In the genomic region with DNA sequence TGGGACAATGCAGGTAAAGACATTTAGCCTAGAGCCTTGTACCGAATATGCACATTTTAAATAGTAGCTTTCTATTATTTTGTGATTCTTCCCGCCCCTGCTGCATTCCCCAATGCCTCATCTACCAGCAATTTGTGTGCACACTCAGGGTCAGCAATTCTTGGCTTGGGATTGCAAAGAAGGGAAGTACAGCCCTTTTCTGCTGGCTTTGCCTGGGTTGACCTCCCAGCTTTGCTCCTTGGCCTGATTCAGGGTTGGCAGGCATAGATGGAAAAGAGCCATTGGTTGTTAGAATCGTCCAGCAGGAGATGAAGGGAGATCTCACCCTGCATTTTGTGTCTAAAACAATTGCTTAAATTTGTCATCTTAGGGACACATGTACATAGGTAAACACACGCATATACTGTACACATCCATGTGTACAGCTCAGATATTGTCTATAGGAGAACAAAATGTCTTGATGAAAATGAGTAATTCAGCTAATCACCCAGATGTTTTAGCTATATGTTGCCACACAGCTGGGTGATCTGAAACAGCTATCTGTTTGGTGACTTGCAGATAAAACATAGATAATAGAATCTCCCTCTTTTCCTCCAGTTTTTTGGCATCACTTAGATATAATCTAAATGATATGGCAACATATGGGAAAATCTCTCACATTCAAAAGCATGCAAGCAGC, we compare ENCODE assay signal across 8 cellular contexts.
A peak's percentile ranks its signal among the peaks of the same experiment; 100 is the strongest.
DNase-seq lines count a peak whose midpoint lies in the region; ATAC-seq and TF ChIP-seq lines count a peak whose summit lies in the region.

No MANE protein-coding gene starts in this region.

- H3K4me1 ChIP-seq in liver (ENCODE audit: control insufficient read depth in 4 of 4, insufficient read depth in 4 of 4, low read length in 3 of 4) (peaks cover 0 to 13% (median 4%) of the 10 kb centered on the region in 4 donors), thymus (ENCODE audit: control insufficient read depth, insufficient read depth, low read length) (peaks cover 17% of the 10 kb centered on the region), Karpas-422 (ENCODE audit: low read length) (no peaks in the 10 kb centered on the region)

- peaks cover 27% of the 10 kb centered on the region for H3K4me1 Mint-ChIP-seq in activated naive CD4-positive, alpha-beta T cell treated with anti-CD3 and anti-CD28 coated beads for 36 hours (ENCODE audit: low read depth)

- H3K4me3 ChIP-seq in astrocyte of the spinal cord (ENCODE audit: low read depth, low read length) (no peak overlapping the region), liver (ENCODE audit: low read depth in 1 of 3, low read length in 3 of 3) (no peak overlapping the region), thymus (ENCODE audit: low read length) (no peak overlapping the region), Karpas-422 (ENCODE audit: low read length) (no peak overlapping the region)

- TF ChIP-seq CTCF in astrocyte of the spinal cord (IDR thresholded peaks at IDR 0.05; ENCODE audit: low read depth, low read length), result no peak
- no peak for TF ChIP-seq CTCF in liver (IDR thresholded peaks at IDR 0.05; ENCODE audit: low read depth, low read length, missing input control)

- H3K27me3 Mint-ChIP-seq in activated naive CD4-positive, alpha-beta T cell treated with anti-CD3 and anti-CD28 coated beads for 36 hours (ENCODE audit: low read depth), result no peaks in the 10 kb centered on the region

- WGBS in liver, result 62% methylated on average over 4 of the region's 4 CpGs
- 92% methylated on average over 4 of the region's 4 CpGs for WGBS in thymus

- H3K4me3 Mint-ChIP-seq in activated naive CD4-positive, alpha-beta T cell treated with anti-CD3 and anti-CD28 coated beads for 36 hours, result peak overlapping the region; percentile 4

- no peak overlapping the region for H2AFZ ChIP-seq in Karpas-422 (ENCODE audit: low read length)

- intact Hi-C loops in activated naive CD4-positive, alpha-beta T cell treated with anti-CD3 and anti-CD28 coated beads for 36 hours (cut with micrococcal nuclease), result loop anchor here (5.0 kb wide), 2 partner anchors 336 to 459 kb away; no protein-coding TSS in a partner anchor

- H3K9me3 ChIP-seq in liver (ENCODE audit: control insufficient read depth in 4 of 4, low read length in 3 of 4) (no peaks in the 10 kb centered on the region), thymus (ENCODE audit: control insufficient read depth) (no peaks in the 10 kb centered on the region), Karpas-422 (ENCODE audit: low read length) (no peaks in the 10 kb centered on the region)

- DNase-seq in activated naive CD4-positive, alpha-beta T cell treated with anti-CD3 and anti-CD28 coated beads for 36 hours, result no peak
- DNase-seq in activated naive CD4-positive, alpha-beta T cell (lab: John Stamatoyannopoulos, UW), result no peak
- DNase-seq in astrocyte of the spinal cord (ENCODE audit: low read depth, low spot score), result peak; percentile 64
- no peak for DNase-seq in Karpas-422
- DNase-seq in stimulated activated CD4-positive, alpha-beta T cell treated with anti-CD3 and anti-CD28 coated beads, Interleukin-12 subunit alpha, Interleukin-12 subunit beta, amount 100 ng/mL, for 4 hours, result no peak

- no peaks in the 10 kb centered on the region for H3K27me3 ChIP-seq in liver (ENCODE audit: control insufficient read depth in 4 of 4, insufficient read depth in 4 of 4, low read length in 3 of 4)
- no peaks in the 10 kb centered on the region for H3K27me3 ChIP-seq in thymus (ENCODE audit: control insufficient read depth, insufficient read depth)
- H3K27me3 ChIP-seq in Karpas-422 (ENCODE audit: low read length), result no peaks in the 10 kb centered on the region

- H3K27ac Mint-ChIP-seq in activated naive CD4-positive, alpha-beta T cell treated with anti-CD3 and anti-CD28 coated beads for 36 hours, result no peak overlapping the region

- H3K4me2 ChIP-seq in Karpas-422 (ENCODE audit: low read depth, low read length, poor library complexity, severe bottlenecking), result no peak overlapping the region

- H3K36me3 ChIP-seq in liver (ENCODE audit: control insufficient read depth in 4 of 4, insufficient read depth in 3 of 4, low read depth in 1 of 4, low read length in 3 of 4), result no peaks in the 10 kb centered on the region
- no peaks in the 10 kb centered on the region for H3K36me3 ChIP-seq in thymus (ENCODE audit: control insufficient read depth, insufficient read depth)
- no peaks in the 10 kb centered on the region for H3K36me3 ChIP-seq in Karpas-422 (ENCODE audit: insufficient read depth, low read length)

- H3K79me2 ChIP-seq in Karpas-422 (ENCODE audit: low read length), result no peaks in the 10 kb centered on the region

- H3K9ac ChIP-seq in liver (ENCODE audit: low read depth in 1 of 2, low read length in 2 of 2) (no peak overlapping the region), Karpas-422 (ENCODE audit: low read length) (no peak overlapping the region)

- in situ Hi-C loops in astrocyte of the spinal cord (cut with HindIII; ENCODE audit: low sequenced_read_pairs), result no loop called here

- CTCF ChIA-PET in activated naive CD4-positive, alpha-beta T cell treated with anti-CD3 and anti-CD28 coated beads for 36 hours (lab: Charles Lee), result interaction anchor here (0.6 to 1.0 kb wide), 4 partner anchors 9 to 121 kb away, joined by 3 to 4 read pairs (median 3); no protein-coding TSS in a partner anchor

- no peaks in the 10 kb centered on the region for H3K9me2 ChIP-seq in Karpas-422 (replicated peaks; ENCODE audit: insufficient read depth, low read length)

- H3K36me3 Mint-ChIP-seq in activated naive CD4-positive, alpha-beta T cell treated with anti-CD3 and anti-CD28 coated beads for 36 hours (ENCODE audit: low read depth), result no peaks in the 10 kb centered on the region

- peak; percentile 20 to 47 for TF ChIP-seq RAD21 in liver (IDR thresholded peaks at IDR 0.05)

- H4K20me1 ChIP-seq in Karpas-422 (ENCODE audit: insufficient read depth, low read depth, low read length), result no peaks in the 10 kb centered on the region

- H3K27ac ChIP-seq in liver (ENCODE audit: low read depth in 1 of 2, low read length in 2 of 2) (no peak overlapping the region), thymus (ENCODE audit: low read depth) (peak overlapping the region; percentile 54), Karpas-422 (ENCODE audit: low read length) (no peak overlapping the region)

- ATAC-seq in HG02588 (IDR thresholded peaks at IDR 0.05; ENCODE audit: unreplicated experiment), result no peak

- H3K9me3 Mint-ChIP-seq in activated naive CD4-positive, alpha-beta T cell treated with anti-CD3 and anti-CD28 coated beads for 36 hours, result no peaks in the 10 kb centered on the region

TF ChIP-seq in liver, 16 proteins besides CTCF, POLR2A, EP300 and RAD21:
- TF ChIP-seq NR2F2 (IDR thresholded peaks at IDR 0.05) (peak; percentile 85), HNF4G (IDR thresholded peaks at IDR 0.05) (no peak), RXRA (IDR thresholded peaks at IDR 0.05) (peak; percentile 55 to 75), JUND (IDR thresholded peaks at IDR 0.05) (no peak), SP1 (IDR thresholded peaks at IDR 0.05) (no peak), FOXA2 (IDR thresholded peaks at IDR 0.05) (no peak)
- TF ChIP-seq, protein P1, sequence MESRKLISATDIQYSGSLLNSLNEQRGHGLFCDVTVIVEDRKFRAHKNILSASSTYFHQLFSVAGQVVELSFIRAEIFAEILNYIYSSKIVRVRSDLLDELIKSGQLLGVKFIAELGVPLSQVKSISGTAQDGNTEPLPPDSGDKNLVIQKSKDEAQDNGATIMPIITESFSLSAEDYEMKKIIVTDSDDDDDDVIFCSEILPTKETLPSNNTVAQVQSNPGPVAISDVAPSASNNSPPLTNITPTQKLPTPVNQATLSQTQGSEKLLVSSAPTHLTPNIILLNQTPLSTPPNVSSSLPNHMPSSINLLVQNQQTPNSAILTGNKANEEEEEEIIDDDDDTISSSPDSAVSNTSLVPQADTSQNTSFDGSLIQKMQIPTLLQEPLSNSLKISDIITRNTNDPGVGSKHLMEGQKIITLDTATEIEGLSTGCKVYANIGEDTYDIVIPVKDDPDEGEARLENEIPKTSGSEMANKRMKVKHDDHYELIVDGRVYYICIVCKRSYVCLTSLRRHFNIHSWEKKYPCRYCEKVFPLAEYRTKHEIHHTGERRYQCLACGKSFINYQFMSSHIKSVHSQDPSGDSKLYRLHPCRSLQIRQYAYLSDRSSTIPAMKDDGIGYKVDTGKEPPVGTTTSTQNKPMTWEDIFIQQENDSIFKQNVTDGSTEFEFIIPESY (IDR thresholded peaks at IDR 0.05), result no peak
